Comparison of ENCODE assay signal across 8 cellular contexts in genomic region chr19:39412867-39413268, GRCh38. TPM values are rescaled to one million over a fixed set of nuclear protein-coding genes. Genes with fewer than 3 reads are reported as not detected.
DNase-seq lines count a peak whose midpoint lies in the region; ATAC-seq lines count a peak whose summit lies in the region.

No MANE protein-coding gene starts in this region.

- H3K36me3 Mint-ChIP-seq in activated T-helper 17 cell treated with anti-CD3 and anti-CD28 coated beads, Interleukin-2, amount 50 U/mL, for 72 hours (ENCODE audit: low read depth), result peaks cover 72% of the 10 kb centered on the region

- no peak for ATAC-seq in activated T-helper 17 cell treated with anti-CD3 and anti-CD28 coated beads, Interleukin-2, amount 50 U/mL, for 72 hours (replicated peaks)
- no peak for ATAC-seq in stimulated activated naive CD8-positive, alpha-beta T cell treated with anti-CD3 and anti-CD28 coated beads, Interleukin-15, amount 100 ng/mL, for 72 hours
- ATAC-seq in GM19351 (IDR thresholded peaks at IDR 0.05; ENCODE audit: unreplicated experiment), result no peak
- ATAC-seq in HG03135 (IDR thresholded peaks at IDR 0.05; ENCODE audit: unreplicated experiment), result no peak

- no peaks in the 10 kb centered on the region for H3K9me3 Mint-ChIP-seq in activated T-helper 17 cell treated with anti-CD3 and anti-CD28 coated beads, Interleukin-2, amount 50 U/mL, for 72 hours
- H3K9me3 Mint-ChIP-seq in stimulated activated naive CD8-positive, alpha-beta T cell treated with anti-CD3 and anti-CD28 coated beads, Interleukin-15, amount 100 ng/mL, for 72 hours, result no peaks in the 10 kb centered on the region

- H3K9me3 ChIP-seq in iPS-18c (ENCODE audit: control insufficient read depth, insufficient read depth, low read length), result no peaks in the 10 kb centered on the region

- DNase-seq in DMS53 (lab: John Stamatoyannopoulos, UW), result peak; percentile 60
- DNase-seq in DMS53 treated with DMSO at 0.1 percent for 48 hours (lab: John Stamatoyannopoulos, UW; ENCODE audit: unreplicated experiment), result no peak
- no peak for DNase-seq in stimulated activated naive CD8-positive, alpha-beta T cell treated with anti-CD3 and anti-CD28 coated beads, Interleukin-15, amount 100 ng/mL, for 72 hours
- DNase-seq in activated CD8-positive, alpha-beta memory T cell treated with anti-CD3 and anti-CD28 coated beads, Interleukin-2, amount 50 U/mL, for 4 hours, result no peak

- H3K4me3 ChIP-seq in iPS-18c (ENCODE audit: insufficient read depth, low read depth, low read length), result peak overlapping the region; percentile 96

- peak overlapping the region; percentile 91 for H3K4me3 Mint-ChIP-seq in activated T-helper 17 cell treated with anti-CD3 and anti-CD28 coated beads, Interleukin-2, amount 50 U/mL, for 72 hours
- H3K4me3 Mint-ChIP-seq in stimulated activated naive CD8-positive, alpha-beta T cell treated with anti-CD3 and anti-CD28 coated beads, Interleukin-15, amount 100 ng/mL, for 72 hours, result peak overlapping the region; percentile 91

- H3K27ac Mint-ChIP-seq in activated T-helper 17 cell treated with anti-CD3 and anti-CD28 coated beads, Interleukin-2, amount 50 U/mL, for 72 hours, result peak overlapping the region; percentile 100
- H3K27ac Mint-ChIP-seq in stimulated activated naive CD8-positive, alpha-beta T cell treated with anti-CD3 and anti-CD28 coated beads, Interleukin-15, amount 100 ng/mL, for 72 hours, result peak overlapping the region; percentile 84 to 95

- H3K4me1 Mint-ChIP-seq in activated T-helper 17 cell treated with anti-CD3 and anti-CD28 coated beads, Interleukin-2, amount 50 U/mL, for 72 hours, result peaks cover 31% of the 10 kb centered on the region
- peaks cover 59% of the 10 kb centered on the region for H3K4me1 Mint-ChIP-seq in stimulated activated naive CD8-positive, alpha-beta T cell treated with anti-CD3 and anti-CD28 coated beads, Interleukin-15, amount 100 ng/mL, for 72 hours

- no peaks in the 10 kb centered on the region for H3K27me3 Mint-ChIP-seq in activated T-helper 17 cell treated with anti-CD3 and anti-CD28 coated beads, Interleukin-2, amount 50 U/mL, for 72 hours
- H3K27me3 Mint-ChIP-seq in stimulated activated naive CD8-positive, alpha-beta T cell treated with anti-CD3 and anti-CD28 coated beads, Interleukin-15, amount 100 ng/mL, for 72 hours, result no peaks in the 10 kb centered on the region

RNA-seq across cellular contexts. Expression of gene PLEKHG2, which starts 0.4 kb away (rescaled TPM):
- total RNA-seq in activated T-helper 17 cell treated with anti-CD3 and anti-CD28 coated beads, Interleukin-2, amount 50 U/mL, for 72 hours, result 10 to 100 TPM; 51.2 to 69.4 TPM

RNA-seq across cellular contexts. Expression of gene ZFP36, which starts 6.2 kb away (rescaled TPM):
- total RNA-seq in activated T-helper 17 cell treated with anti-CD3 and anti-CD28 coated beads, Interleukin-2, amount 50 U/mL, for 72 hours, result 100 to 1,000 TPM in 1 of 2 donors, 10 to 100 TPM in 1; 67.4 to 265 TPM

RNA-seq across cellular contexts. Expression of gene MED29, which starts 21.7 kb away (rescaled TPM):
- total RNA-seq in activated T-helper 17 cell treated with anti-CD3 and anti-CD28 coated beads, Interleukin-2, amount 50 U/mL, for 72 hours, result 10 to 100 TPM; 24.6 to 27.7 TPM

RNA-seq across cellular contexts. Expression of gene PAF1, which starts 22.0 kb away (rescaled TPM):
- total RNA-seq in activated T-helper 17 cell treated with anti-CD3 and anti-CD28 coated beads, Interleukin-2, amount 50 U/mL, for 72 hours, result 10 to 100 TPM; 46.6 to 58.6 TPM

RNA-seq across cellular contexts. Expression of gene RPS16, which starts 22.9 kb away (rescaled TPM):
- 1,000 to 10,000 TPM; 2,984 to 3,090 TPM for total RNA-seq in activated T-helper 17 cell treated with anti-CD3 and anti-CD28 coated beads, Interleukin-2, amount 50 U/mL, for 72 hours
